In the genomic region with DNA sequence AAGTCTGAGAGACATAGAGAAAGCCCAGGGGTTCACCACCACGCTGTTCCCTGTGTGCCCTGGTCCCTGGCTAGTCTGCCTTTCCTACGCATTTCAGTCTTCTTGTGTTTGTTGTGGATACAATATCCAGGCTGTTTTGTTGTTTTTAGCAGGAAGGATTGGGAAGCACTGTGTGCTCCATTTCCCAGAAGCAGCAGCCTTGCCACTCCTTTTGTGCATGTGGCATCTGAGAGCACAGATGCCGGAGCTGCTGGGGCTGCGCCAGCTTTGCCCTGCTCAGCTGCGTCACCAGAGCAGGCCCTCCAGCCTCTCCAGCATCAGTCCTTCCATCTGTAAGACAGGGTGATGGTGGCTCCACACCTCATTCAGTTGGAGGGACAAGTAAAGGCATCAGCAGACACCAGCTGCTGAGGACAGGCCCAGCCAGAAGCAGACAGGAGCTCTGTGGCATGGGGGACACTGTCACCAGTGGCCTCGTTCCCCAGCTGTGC, we compare ENCODE assay signal across 1 cellular context.
TF ChIP-seq lines count a peak whose summit lies in the region.

No MANE protein-coding gene starts in this region.

TF ChIP-seq in H1, 55 proteins besides CTCF, POLR2A, EP300 and RAD21 (continued from another document):
- TF ChIP-seq CEBPB (IDR thresholded peaks at IDR 0.05; ENCODE audit: low read depth, low read length) (no peak), JUND (IDR thresholded peaks at IDR 0.05; ENCODE audit: low read length) (no peak), HDAC6 (IDR thresholded peaks at IDR 0.05; ENCODE audit: low read depth, low read length) (no peak), EZH2 (IDR thresholded peaks at IDR 0.05; ENCODE audit: low read depth, low read length, severe bottlenecking) (no peak), CHD1 (IDR thresholded peaks at IDR 0.05; ENCODE audit: low read depth, low read length) (no peak), POLR2AphosphoS5 (IDR thresholded peaks at IDR 0.05; ENCODE audit: low read depth, low read length) (no peak), SIN3A (conservative IDR thresholded peaks at IDR 0.05 in 1 of 2, IDR thresholded peaks at IDR 0.05 in 1 of 2; ENCODE audit: low read depth in 1 of 2, low read length in 2 of 2) (no peak), SP4 (IDR thresholded peaks at IDR 0.05; ENCODE audit: low read length) (no peak)
- TF ChIP-seq, protein P1, sequence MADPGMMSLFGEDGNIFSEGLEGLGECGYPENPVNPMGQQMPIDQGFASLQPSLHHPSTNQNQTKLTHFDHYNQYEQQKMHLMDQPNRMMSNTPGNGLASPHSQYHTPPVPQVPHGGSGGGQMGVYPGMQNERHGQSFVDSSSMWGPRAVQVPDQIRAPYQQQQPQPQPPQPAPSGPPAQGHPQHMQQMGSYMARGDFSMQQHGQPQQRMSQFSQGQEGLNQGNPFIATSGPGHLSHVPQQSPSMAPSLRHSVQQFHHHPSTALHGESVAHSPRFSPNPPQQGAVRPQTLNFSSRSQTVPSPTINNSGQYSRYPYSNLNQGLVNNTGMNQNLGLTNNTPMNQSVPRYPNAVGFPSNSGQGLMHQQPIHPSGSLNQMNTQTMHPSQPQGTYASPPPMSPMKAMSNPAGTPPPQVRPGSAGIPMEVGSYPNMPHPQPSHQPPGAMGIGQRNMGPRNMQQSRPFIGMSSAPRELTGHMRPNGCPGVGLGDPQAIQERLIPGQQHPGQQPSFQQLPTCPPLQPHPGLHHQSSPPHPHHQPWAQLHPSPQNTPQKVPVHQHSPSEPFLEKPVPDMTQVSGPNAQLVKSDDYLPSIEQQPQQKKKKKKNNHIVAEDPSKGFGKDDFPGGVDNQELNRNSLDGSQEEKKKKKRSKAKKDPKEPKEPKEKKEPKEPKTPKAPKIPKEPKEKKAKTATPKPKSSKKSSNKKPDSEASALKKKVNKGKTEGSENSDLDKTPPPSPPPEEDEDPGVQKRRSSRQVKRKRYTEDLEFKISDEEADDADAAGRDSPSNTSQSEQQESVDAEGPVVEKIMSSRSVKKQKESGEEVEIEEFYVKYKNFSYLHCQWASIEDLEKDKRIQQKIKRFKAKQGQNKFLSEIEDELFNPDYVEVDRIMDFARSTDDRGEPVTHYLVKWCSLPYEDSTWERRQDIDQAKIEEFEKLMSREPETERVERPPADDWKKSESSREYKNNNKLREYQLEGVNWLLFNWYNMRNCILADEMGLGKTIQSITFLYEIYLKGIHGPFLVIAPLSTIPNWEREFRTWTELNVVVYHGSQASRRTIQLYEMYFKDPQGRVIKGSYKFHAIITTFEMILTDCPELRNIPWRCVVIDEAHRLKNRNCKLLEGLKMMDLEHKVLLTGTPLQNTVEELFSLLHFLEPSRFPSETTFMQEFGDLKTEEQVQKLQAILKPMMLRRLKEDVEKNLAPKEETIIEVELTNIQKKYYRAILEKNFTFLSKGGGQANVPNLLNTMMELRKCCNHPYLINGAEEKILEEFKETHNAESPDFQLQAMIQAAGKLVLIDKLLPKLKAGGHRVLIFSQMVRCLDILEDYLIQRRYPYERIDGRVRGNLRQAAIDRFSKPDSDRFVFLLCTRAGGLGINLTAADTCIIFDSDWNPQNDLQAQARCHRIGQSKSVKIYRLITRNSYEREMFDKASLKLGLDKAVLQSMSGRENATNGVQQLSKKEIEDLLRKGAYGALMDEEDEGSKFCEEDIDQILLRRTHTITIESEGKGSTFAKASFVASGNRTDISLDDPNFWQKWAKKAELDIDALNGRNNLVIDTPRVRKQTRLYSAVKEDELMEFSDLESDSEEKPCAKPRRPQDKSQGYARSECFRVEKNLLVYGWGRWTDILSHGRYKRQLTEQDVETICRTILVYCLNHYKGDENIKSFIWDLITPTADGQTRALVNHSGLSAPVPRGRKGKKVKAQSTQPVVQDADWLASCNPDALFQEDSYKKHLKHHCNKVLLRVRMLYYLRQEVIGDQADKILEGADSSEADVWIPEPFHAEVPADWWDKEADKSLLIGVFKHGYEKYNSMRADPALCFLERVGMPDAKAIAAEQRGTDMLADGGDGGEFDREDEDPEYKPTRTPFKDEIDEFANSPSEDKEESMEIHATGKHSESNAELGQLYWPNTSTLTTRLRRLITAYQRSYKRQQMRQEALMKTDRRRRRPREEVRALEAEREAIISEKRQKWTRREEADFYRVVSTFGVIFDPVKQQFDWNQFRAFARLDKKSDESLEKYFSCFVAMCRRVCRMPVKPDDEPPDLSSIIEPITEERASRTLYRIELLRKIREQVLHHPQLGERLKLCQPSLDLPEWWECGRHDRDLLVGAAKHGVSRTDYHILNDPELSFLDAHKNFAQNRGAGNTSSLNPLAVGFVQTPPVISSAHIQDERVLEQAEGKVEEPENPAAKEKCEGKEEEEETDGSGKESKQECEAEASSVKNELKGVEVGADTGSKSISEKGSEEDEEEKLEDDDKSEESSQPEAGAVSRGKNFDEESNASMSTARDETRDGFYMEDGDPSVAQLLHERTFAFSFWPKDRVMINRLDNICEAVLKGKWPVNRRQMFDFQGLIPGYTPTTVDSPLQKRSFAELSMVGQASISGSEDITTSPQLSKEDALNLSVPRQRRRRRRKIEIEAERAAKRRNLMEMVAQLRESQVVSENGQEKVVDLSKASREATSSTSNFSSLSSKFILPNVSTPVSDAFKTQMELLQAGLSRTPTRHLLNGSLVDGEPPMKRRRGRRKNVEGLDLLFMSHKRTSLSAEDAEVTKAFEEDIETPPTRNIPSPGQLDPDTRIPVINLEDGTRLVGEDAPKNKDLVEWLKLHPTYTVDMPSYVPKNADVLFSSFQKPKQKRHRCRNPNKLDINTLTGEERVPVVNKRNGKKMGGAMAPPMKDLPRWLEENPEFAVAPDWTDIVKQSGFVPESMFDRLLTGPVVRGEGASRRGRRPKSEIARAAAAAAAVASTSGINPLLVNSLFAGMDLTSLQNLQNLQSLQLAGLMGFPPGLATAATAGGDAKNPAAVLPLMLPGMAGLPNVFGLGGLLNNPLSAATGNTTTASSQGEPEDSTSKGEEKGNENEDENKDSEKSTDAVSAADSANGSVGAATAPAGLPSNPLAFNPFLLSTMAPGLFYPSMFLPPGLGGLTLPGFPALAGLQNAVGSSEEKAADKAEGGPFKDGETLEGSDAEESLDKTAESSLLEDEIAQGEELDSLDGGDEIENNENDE (IDR thresholded peaks at IDR 0.05; ENCODE audit: insufficient replicate concordance, low read length), result no peak
- TF ChIP-seq, protein P2, sequence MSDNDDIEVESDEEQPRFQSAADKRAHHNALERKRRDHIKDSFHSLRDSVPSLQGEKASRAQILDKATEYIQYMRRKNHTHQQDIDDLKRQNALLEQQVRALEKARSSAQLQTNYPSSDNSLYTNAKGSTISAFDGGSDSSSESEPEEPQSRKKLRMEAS (IDR thresholded peaks at IDR 0.05), result no peak
